38 cellular contexts compared by ENCODE assay signal in the genomic region with DNA sequence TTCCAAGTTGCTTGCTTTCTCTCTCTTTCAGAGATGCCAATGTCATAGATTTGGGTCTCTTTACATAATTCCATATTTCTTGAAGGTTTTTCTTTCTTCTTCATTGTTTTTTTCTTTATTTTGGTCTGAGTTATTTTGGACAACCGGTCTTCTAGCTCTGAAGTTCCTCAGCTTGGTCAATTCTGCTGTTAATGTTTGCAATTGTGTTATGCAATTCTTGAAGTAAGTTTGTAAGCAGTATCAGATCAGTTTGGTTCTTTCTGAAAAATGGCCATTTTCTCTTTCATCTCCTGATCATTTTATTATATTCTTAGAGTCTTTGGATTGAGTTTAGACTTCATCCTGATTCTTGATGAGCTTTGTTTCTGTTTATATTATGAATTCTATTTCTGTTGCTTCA. TPM values are rescaled to one million over a fixed set of nuclear protein-coding genes. Genes with fewer than 3 reads are reported as not detected.
"Had no signal": no experiment of that assay in that cellular context is flagged by ENCODE, and none has a peak within 500 bp of the region (broad histone marks: within the 10 kb centered on the region; RNA-seq: fewer than 3 reads in every experiment).

No MANE protein-coding gene starts in this region.

- DNase-seq: Karpas-422, Kasumi-1, MG63, MM.1S, MV-4-11, NCI-H1048, NCI-H1092, NCI-H1092 treated with DMSO at 0.1 percent for 48 hours, NCI-H1105, NCI-H1105 treated with DMSO at 0.1 percent for 48 hours, NCI-H1417, NCI-H1417 treated with DMSO at 0.1 percent for 48 hours, NCI-H1436, NCI-H1436 treated with DMSO at 0.1 percent for 48 hours, NCI-H146, NCI-H1694, NCI-H1694 treated with DMSO at 0.1 percent for 48 hours, NCI-H187, NCI-H187 treated with DMSO at 0.1 percent for 48 hours, NCI-H1930, NCI-H2029, NCI-H2029 treated with DMSO at 0.1 percent for 48 hours, NCI-H2081, NCI-H2081 treated with DMSO at 0.1 percent for 48 hours, NCI-H2107, NCI-H2171, NCI-H2171 treated with DMSO at 0.1 percent for 48 hours, NCI-H2227 treated with DMSO at 0.1 percent for 48 hours, NCI-H226, NCI-H345, NCI-H446, NCI-H446 treated with DMSO at 0.1 percent for 48 hours, NCI-H510A, NCI-H510A treated with DMSO at 0.1 percent for 48 hours had no signal

- H3K9me3 ChIP-seq: MG63 had no signal

- H3K36me3 ChIP-seq: MG63 had no signal

- H3K4me3 ChIP-seq: MG63 had no signal

- H3K27me3 ChIP-seq: MG63 had no signal

RNA-seq across cellular contexts. Expression of gene PRDM9, which starts 16.4 kb away (rescaled TPM):
- total RNA-seq: LHCN-M2, M059J, MCF 10A, NCI-H460 had no signal
